24 cellular contexts compared by ENCODE assay signal in the genomic region with DNA sequence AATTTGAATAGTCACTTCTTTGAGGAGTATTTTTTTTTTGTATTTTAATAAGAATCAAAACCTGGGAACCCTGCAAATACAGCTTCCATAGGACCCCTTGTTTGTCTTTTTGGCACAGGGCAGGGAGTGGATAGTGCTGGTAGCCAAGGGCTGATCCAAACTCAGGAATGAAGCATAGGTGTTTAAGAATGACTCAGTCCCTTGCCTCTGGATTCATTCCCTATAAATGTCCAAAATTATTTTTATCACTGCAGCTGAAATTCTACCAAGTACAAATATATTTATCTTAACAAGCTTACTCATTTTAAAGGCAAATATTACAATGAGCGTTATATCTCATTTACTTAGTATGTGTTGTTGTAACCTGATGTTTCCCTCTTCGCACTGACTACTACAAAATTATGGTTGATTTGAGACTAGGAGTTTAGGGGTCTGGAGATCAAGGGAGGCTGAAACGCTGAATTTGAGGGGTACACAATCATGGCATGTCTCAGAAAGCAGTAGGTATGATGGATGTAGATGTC.
"Had no signal": no experiment of that assay in that cellular context is flagged by ENCODE, and none has a peak within 500 bp of the region (broad histone marks: within the 10 kb centered on the region; RNA-seq: fewer than 3 reads in every experiment).

No MANE protein-coding gene starts in this region.

- H3K36me3 ChIP-seq: Peyer's patch, SJCRH30 had no signal

- H3K4me3 Mint-ChIP-seq: T-cell had no signal

- H3K4me3 ChIP-seq: PC-9, Peyer's patch, SJCRH30 had no signal

- H3K27ac ChIP-seq: HL-60, PC-9, Peyer's patch, SJCRH30 had no signal

- H3K9me3 Mint-ChIP-seq: T-cell had no signal

- H3K27me3 ChIP-seq: Peyer's patch, SJCRH30 had no signal

- ATAC-seq: Right ventricle myocardium inferior, T-cell had no signal

- H3K4me2 ChIP-seq: PC-9 had no signal

- H3K4me1 ChIP-seq: Peyer's patch had no signal

- DNase-seq: Karpas-422; KG1; MM.1S; NCI-H1092 treated with DMSO at 0.1 percent for 48 hours; NCI-H1436; NCI-H187; NCI-H2029; NCI-H2081 treated with DMSO at 0.1 percent for 48 hours; NCI-H2171; NCI-H226; NCI-H446; NCI-H510A; NCI-H524 treated with DMSO at 0.1 percent for 48 hours; NCI-H69; NCI-H774; NK-92 treated with Interleukin-12 subunit alpha and Interleukin-12 subunit beta, amount 100 ng/mL, for 24 hours; PC-9; Peyer's patch; SHP77 treated with DMSO at 0.1 percent for 48 hours; SJCRH30; SW 1271; T-cell had no signal

- H3K9me3 ChIP-seq: Peyer's patch, SJCRH30 had no signal

- H3K36me3 Mint-ChIP-seq: T-cell had no signal

- H3K27ac Mint-ChIP-seq: T-cell had no signal

- H2AFZ ChIP-seq: PC-9 had no signal

- H3K4me1 Mint-ChIP-seq: T-cell had no signal
